ENCODE assay signal across 8 cellular contexts in genomic region chr6:165662671-165663282, GRCh38. TPM values are rescaled to one million over a fixed set of nuclear protein-coding genes. Genes with fewer than 3 reads are reported as not detected.
DNase-seq lines count a peak whose midpoint lies in the region; ATAC-seq and TF ChIP-seq lines count a peak whose summit lies in the region.

TSS of gene PDE10A (minus strand) at chr6:165663241. CDS start at chr6:165662811, 430 bp downstream.

- peak within 1 kb of the TSS; percentile 43; the same call in 1 of the 2 replicates for H3K27ac ChIP-seq in ACC112 (ENCODE audit: low read depth, low read length)
- H3K27ac ChIP-seq in HUES64 (ENCODE audit: low read depth, low read length), result no peak within 1 kb of the TSS
- peak within 1 kb of the TSS in 1 of 2 donors; percentile 93 for H3K27ac ChIP-seq in lung (ENCODE audit: low read depth in 1 of 2, low read length in 1 of 2)
- peak within 1 kb of the TSS in 1 of 4 donors; percentile 76 for H3K27ac ChIP-seq in tibial nerve

- H3K9ac ChIP-seq in HUES64 (ENCODE audit: low read depth, low read length), result no peak within 1 kb of the TSS

- H3K4me3 ChIP-seq in ACC112 (ENCODE audit: low read depth, low read length), result peak within 1 kb of the TSS; percentile 85
- H3K4me3 ChIP-seq in HUES64 (ENCODE audit: low read length), result peak within 1 kb of the TSS; percentile 60
- peak within 1 kb of the TSS; percentile 53 for H3K4me3 ChIP-seq in lung
- peak within 1 kb of the TSS; percentile 43 to 61 (median 50) for H3K4me3 ChIP-seq in tibial nerve

- WGBS in HUES64, result under 1% methylated on average over 81 of the region's 81 CpGs
- WGBS in lung, 2 donors, result 2% methylated on average over 34 to 81 of the region's 81 CpGs
- WGBS in tibial nerve, 2 donors, result 1 to 2% methylated on average over 25 to 31 of the region's 81 CpGs

- peaks cover 4% of the 10 kb centered on the region for H3K79me2 ChIP-seq in ACC112 (ENCODE audit: control insufficient read depth, insufficient read depth, low read length, unreplicated experiment)

- DNase-seq in dermis microvascular lymphatic vessel endothelial cell (ENCODE audit: low read depth in 2 of 2) (peak; percentile 23 to 81), lung (ENCODE audit: low spot score) (no peak), tibial nerve (ENCODE audit: low spot score in 2 of 2) (peak in 1 of 2 donors; percentile 30), SW480 (ENCODE audit: low spot score) (no peak), HuH-7.5 (ENCODE audit: low spot score) (no peak), NCI-H446 (lab: John Stamatoyannopoulos, UW) (no peak)

- no peaks in the 10 kb centered on the region for H3K4me1 ChIP-seq in ACC112 (ENCODE audit: control insufficient read depth, insufficient read depth, low read length, unreplicated experiment)
- peaks cover 39% of the 10 kb centered on the region for H3K4me1 ChIP-seq in HUES64 (ENCODE audit: insufficient read depth, low read length)
- H3K4me1 ChIP-seq in lung (ENCODE audit: control insufficient read depth in 2 of 2, insufficient read depth in 2 of 2, low read length in 2 of 2), result peaks cover 0 to 20% of the 10 kb centered on the region in 2 donors
- H3K4me1 ChIP-seq in tibial nerve, result peaks cover 0 to 47% (median 26%) of the 10 kb centered on the region in 4 donors

- no peak for ATAC-seq in lung (ENCODE audit: insufficient read depth, low FRiP score)

- H3K9me3 ChIP-seq in HUES64 (ENCODE audit: insufficient read depth, low read depth, low read length) (no peaks in the 10 kb centered on the region), lung (ENCODE audit: control insufficient read depth in 2 of 2, insufficient read depth in 1 of 2, low read length in 1 of 2) (no peaks in the 10 kb centered on the region), tibial nerve (no peaks in the 10 kb centered on the region)

- H2AFZ ChIP-seq in ACC112 (ENCODE audit: low read length, unreplicated experiment), result peak within 1 kb of the TSS; percentile 91

- no peak for TF ChIP-seq CTCF in lung (IDR thresholded peaks at IDR 0.05; ENCODE audit: control extremely low read depth, extremely low read depth)
- TF ChIP-seq CTCF in tibial nerve (IDR thresholded peaks at IDR 0.05), result no peak

- H3K36me3 ChIP-seq in ACC112 (ENCODE audit: insufficient read depth, low read length) (no peaks in the 10 kb centered on the region), HUES64 (ENCODE audit: insufficient read depth, low read length) (no peaks in the 10 kb centered on the region), lung (ENCODE audit: control insufficient read depth in 2 of 2, insufficient read depth in 2 of 2, low read length in 2 of 2) (no peaks in the 10 kb centered on the region), tibial nerve (no peaks in the 10 kb centered on the region)

- H3K27me3 ChIP-seq in ACC112 (ENCODE audit: insufficient read depth, low read length) (peaks cover 75% of the 10 kb centered on the region), HUES64 (ENCODE audit: insufficient read depth, low read length) (peaks cover 90% of the 10 kb centered on the region), lung (ENCODE audit: control insufficient read depth, insufficient read depth) (peaks cover 14% of the 10 kb centered on the region), tibial nerve (peaks cover 0 to 79% of the 10 kb centered on the region in 2 donors)

- no peak for TF ChIP-seq EP300 in tibial nerve (IDR thresholded peaks at IDR 0.05)

- no peak for TF ChIP-seq POLR2A in tibial nerve (IDR thresholded peaks at IDR 0.05)

RNA-seq across cellular contexts. Expression of gene PDE10A, which starts in this region (rescaled TPM):
- 2.3 TPM for polyA plus RNA-seq in HUES64 (2013, experiment 1 of 2)
- 3.7 TPM for polyA plus RNA-seq in HUES64 (2013, experiment 2 of 2)
- total RNA-seq in dermis microvascular lymphatic vessel endothelial cell, result 8.0 and 10.2 TPM in 2 replicates
- total RNA-seq in lung, result 1 to 10 TPM; 4.8 to 6.2 TPM
- 1 to 10 TPM; 1.0 to 1.2 TPM for polyA plus RNA-seq in lung
- 10 to 100 TPM in 1 of 4 donors, 1 to 10 TPM in 3; 3.5 to 10.0 (median 6.2) TPM for total RNA-seq in tibial nerve

Comparison
In these comparisons a context has a peak if more than half of its experiments do, and no peak if none do; other contexts are left out.
1. DNase-seq: peak in dermis microvascular lymphatic vessel endothelial cell (2 of 2); none in lung (single experiment), SW480 (single experiment), HuH-7.5 (single experiment) and NCI-H446 (0 of 2).
2. Peak in every context shown above with its lines, with median percentiles within 50 percentile points of each other: H3K4me3 ChIP-seq.